In the genomic region with DNA sequence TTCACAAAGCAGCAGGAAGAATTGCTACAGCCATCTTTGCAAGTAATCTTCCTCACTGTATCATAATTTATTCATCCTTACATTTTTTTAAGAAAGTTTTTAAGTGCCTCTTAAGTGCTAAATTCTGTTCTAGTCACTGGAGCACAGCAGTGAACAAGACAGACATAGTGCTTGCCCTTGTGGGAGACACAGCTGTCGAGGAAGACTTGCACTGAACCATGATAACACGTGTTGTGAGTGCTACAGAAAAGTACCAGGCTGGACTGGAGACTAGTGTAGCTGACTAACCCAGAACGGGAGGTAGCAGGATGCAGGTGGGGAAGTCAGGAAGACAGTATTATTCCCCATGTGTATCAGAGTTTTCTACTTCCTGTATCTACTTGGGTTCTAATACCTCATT, we compare ENCODE assay signal across 18 cellular contexts.
"Had no signal": no experiment of that assay in that cellular context is flagged by ENCODE, and none has a peak within 500 bp of the region (broad histone marks: within the 10 kb centered on the region; RNA-seq: fewer than 3 reads in every experiment).

No MANE protein-coding gene starts in this region.

- DNase-seq: activated CD4-positive, alpha-beta T cell treated with anti-CD3 and anti-CD28 coated beads for 4 hours; activated CD4-positive, alpha-beta T cell treated with anti-CD3 and anti-CD28 coated beads, Interleukin-2, amount 50 U/mL, for 4 hours; activated effector memory CD4-positive, alpha-beta T cell treated with anti-CD3 and anti-CD28 coated beads, Interleukin-2, amount 50 U/mL, for 16 hours; activated naive CD4-positive, alpha-beta T cell treated with anti-CD3 and anti-CD28 coated beads, Interleukin-2, amount 10 ng/mL, durations not matched to agents 7 days and 5 days; amniotic stem cell; caudate nucleus; cortex of kidney; effector memory CD8-positive, alpha-beta T cell; erythroblast; gastrocnemius medialis; glutamatergic neuron; naive thymus-derived CD4-positive, alpha-beta T cell; nucleus accumbens; psoas muscle; spleen; stimulated activated naive CD8-positive, alpha-beta T cell treated with anti-CD3 and anti-CD28 coated beads, Interleukin-15, Interleukin-2, amounts not matched to agents 100 U/mL and 50 U/mL, for 24 hours; T-helper 9 cell; trophoblast cell had no signal

- ATAC-seq: effector memory CD8-positive, alpha-beta T cell; gastrocnemius medialis; naive thymus-derived CD4-positive, alpha-beta T cell; psoas muscle; stimulated activated naive CD8-positive, alpha-beta T cell treated with anti-CD3 and anti-CD28 coated beads, Interleukin-15, Interleukin-2, amounts not matched to agents 100 U/mL and 50 U/mL, for 24 hours had no signal
